In genomic region chr11:33893711-33894401, GRCh38 we compare ENCODE assay signal across 9 cellular contexts. TPM values are rescaled to one million over a fixed set of nuclear protein-coding genes. Genes with fewer than 3 reads are reported as not detected.
A peak's percentile ranks its signal among the peaks of the same experiment; 100 is the strongest.
DNase-seq lines count a peak whose midpoint lies in the region; ATAC-seq and TF ChIP-seq lines count a peak whose summit lies in the region.
"Had no signal": no experiment of that assay in that cellular context is flagged by ENCODE, and none has a peak within 500 bp of the region (broad histone marks: within the 10 kb centered on the region; RNA-seq: fewer than 3 reads in every experiment).

No MANE protein-coding gene starts in this region.

- no peak overlapping the region for H3K9ac ChIP-seq in mesendoderm (ENCODE audit: low read length)

- H3K79me1 ChIP-seq in mesendoderm (ENCODE audit: low read length), result no peaks in the 10 kb centered on the region

- H2BK15ac ChIP-seq in mesendoderm (replicated peaks; ENCODE audit: low read depth), result no peak overlapping the region

- CTCF ChIA-PET in activated naive CD4-positive, alpha-beta T cell treated with anti-CD3 and anti-CD28 coated beads, Interleukin-2, amount 10 ng/mL, durations not matched to agents 7 days and 5 days (lab: Charles Lee), result no interaction called here

- H3K4me1 Mint-ChIP-seq in activated naive CD4-positive, alpha-beta T cell treated with anti-CD3 and anti-CD28 coated beads, Interleukin-2, amount 10 ng/mL, durations not matched to agents 7 days and 5 days, result peaks cover 39% of the 10 kb centered on the region
- peaks cover 26% of the 10 kb centered on the region for H3K4me1 Mint-ChIP-seq in endothelial cell (ENCODE audit: unreplicated experiment)

- peaks cover 2% of the 10 kb centered on the region for H3K4me1 ChIP-seq in mesendoderm (ENCODE audit: control insufficient read depth, low read depth, low read length)

- WGBS in mesendoderm (ENCODE audit: extremely low coverage, insufficient coverage, low lambda C conversion rate), result no CpG with 5 or more reads among the region's 14 CpGs

- H3K36me3 Mint-ChIP-seq in activated naive CD4-positive, alpha-beta T cell treated with anti-CD3 and anti-CD28 coated beads, Interleukin-2, amount 10 ng/mL, durations not matched to agents 7 days and 5 days, result no peaks in the 10 kb centered on the region
- no peaks in the 10 kb centered on the region for H3K36me3 Mint-ChIP-seq in endothelial cell (ENCODE audit: low read depth, unreplicated experiment)

- no peaks in the 10 kb centered on the region for H3K36me3 ChIP-seq in mesendoderm (ENCODE audit: control insufficient read depth, insufficient read depth, low read length)

- peak; percentile 67 for ATAC-seq in GM18505 (IDR thresholded peaks at IDR 0.05; ENCODE audit: unreplicated experiment)
- ATAC-seq in HG02798 (IDR thresholded peaks at IDR 0.05; ENCODE audit: poor library complexity, unreplicated experiment), result peak; percentile 92
- ATAC-seq in sciatic nerve, result peak; percentile 58

- no peak overlapping the region for H4K8ac ChIP-seq in mesendoderm (ENCODE audit: low read depth, low read length)

- intact Hi-C loops in sciatic nerve (cut with DNase I), result no loop called here

- no peaks in the 10 kb centered on the region for H3K27me3 ChIP-seq in mesendoderm (ENCODE audit: insufficient read depth, low read length, poor library complexity)

- H2BK120ac ChIP-seq in mesendoderm (ENCODE audit: low read depth, low read length), result no peak overlapping the region

- TF ChIP-seq CTCF in endothelial cell (IDR thresholded peaks at IDR 0.05; ENCODE audit: unreplicated experiment), result no peak

- peak; percentile 98 for DNase-seq in SIG-M5 (lab: John Stamatoyannopoulos, UW)
- DNase-seq in activated naive CD4-positive, alpha-beta T cell treated with anti-CD3 and anti-CD28 coated beads, Interleukin-2, amount 10 ng/mL, durations not matched to agents 7 days and 5 days, result peak; percentile 75
- DNase-seq in sciatic nerve (ENCODE audit: low spot score), result no peak
- DNase-seq in mesendoderm, result no peak
- DNase-seq in endothelial cell (ENCODE audit: low spot score), result no peak
- no peak for DNase-seq in NCI-H128 (lab: John Stamatoyannopoulos, UW; ENCODE audit: unreplicated experiment)
- DNase-seq: IMR-90 had no signal

- H3K4me2 ChIP-seq in mesendoderm (ENCODE audit: low read length), result no peak overlapping the region

- no peak overlapping the region for H3K27ac ChIP-seq in mesendoderm (ENCODE audit: low read depth, low read length)

- H3K4me3 ChIP-seq in mesendoderm (ENCODE audit: low read length), result no peak overlapping the region

- no peak overlapping the region for H3K4ac ChIP-seq in mesendoderm (ENCODE audit: low read depth, low read length)

- H3K4me3 Mint-ChIP-seq in activated naive CD4-positive, alpha-beta T cell treated with anti-CD3 and anti-CD28 coated beads, Interleukin-2, amount 10 ng/mL, durations not matched to agents 7 days and 5 days, result peak overlapping the region; percentile 21
- H3K4me3 Mint-ChIP-seq in endothelial cell (ENCODE audit: unreplicated experiment), result no peak overlapping the region

- no peak overlapping the region for H2BK5ac ChIP-seq in mesendoderm (ENCODE audit: low read length)

- H3K79me2 ChIP-seq in mesendoderm (ENCODE audit: control insufficient read depth, insufficient read depth, low read length), result no peaks in the 10 kb centered on the region

- TF ChIP-seq POLR2A in GM18505 (IDR thresholded peaks at IDR 0.05; ENCODE audit: borderline replicate concordance, extremely low read depth, insufficient read depth, insufficient read length), result peak; percentile 92

- no peak overlapping the region for H2AK5ac ChIP-seq in mesendoderm (ENCODE audit: low read length)

- no peak overlapping the region for H3K23ac ChIP-seq in mesendoderm (ENCODE audit: low read length)

- H3K18ac ChIP-seq in mesendoderm (ENCODE audit: low read length), result no peak overlapping the region

- H3K27ac Mint-ChIP-seq in activated naive CD4-positive, alpha-beta T cell treated with anti-CD3 and anti-CD28 coated beads, Interleukin-2, amount 10 ng/mL, durations not matched to agents 7 days and 5 days, result peak overlapping the region; percentile 17
- no peak overlapping the region for H3K27ac Mint-ChIP-seq in endothelial cell (ENCODE audit: unreplicated experiment)

- H3K9me3 Mint-ChIP-seq in activated naive CD4-positive, alpha-beta T cell treated with anti-CD3 and anti-CD28 coated beads, Interleukin-2, amount 10 ng/mL, durations not matched to agents 7 days and 5 days, result peaks cover 4% of the 10 kb centered on the region
- H3K9me3 Mint-ChIP-seq in endothelial cell (ENCODE audit: unreplicated experiment), result no peaks in the 10 kb centered on the region

- no peak overlapping the region for H3K56ac ChIP-seq in mesendoderm (ENCODE audit: low read length)

- H3K27me3 Mint-ChIP-seq in activated naive CD4-positive, alpha-beta T cell treated with anti-CD3 and anti-CD28 coated beads, Interleukin-2, amount 10 ng/mL, durations not matched to agents 7 days and 5 days, result peaks cover 75% of the 10 kb centered on the region
- peaks cover 4% of the 10 kb centered on the region for H3K27me3 Mint-ChIP-seq in endothelial cell (ENCODE audit: unreplicated experiment)

- no peak overlapping the region for H4K5ac ChIP-seq in mesendoderm (ENCODE audit: low read length)

RNA-seq across cellular contexts. Expression of gene LMO2, which starts 2.0 kb away (rescaled TPM):
- total RNA-seq in sciatic nerve, result 28.3 TPM
- 0.79 TPM for polyA plus RNA-seq in mesendoderm (2013, experiment 1 of 2)
- polyA plus RNA-seq in mesendoderm (2013, experiment 2 of 2), result 0.81 TPM
- total RNA-seq in endothelial cell (ENCODE audit: unreplicated experiment), result 223 TPM
- total RNA-seq: IMR-90 had no signal
- polyA plus RNA-seq: IMR-90 had no signal

Comparison
In these comparisons a context has a peak if more than half of its experiments do, and no peak if none do; other contexts are left out.
1. DNase-seq: peak in SIG-M5 (single experiment) and activated naive CD4-positive, alpha-beta T cell treated with anti-CD3 and anti-CD28 coated beads, Interleukin-2, amount 10 ng/mL, durations not matched to agents 7 days and 5 days (single experiment); none in sciatic nerve (single experiment), mesendoderm (single experiment), endothelial cell (single experiment) and NCI-H128 (single experiment).
2. Peak in every context shown above with its lines, with median percentiles within 50 percentile points of each other: ATAC-seq.